Comparison of ENCODE assay signal across 8 cellular contexts in genomic region chr10:75137533-75138438, GRCh38. TPM values are rescaled to one million over a fixed set of nuclear protein-coding genes. Genes with fewer than 3 reads are reported as not detected.
A peak's percentile ranks its signal among the peaks of the same experiment; 100 is the strongest.
DNase-seq lines count a peak whose midpoint lies in the region; ATAC-seq and TF ChIP-seq lines count a peak whose summit lies in the region.

No MANE protein-coding gene starts in this region.

- CTCF ChIA-PET in naive thymus-derived CD4-positive, alpha-beta T cell (lab: Charles Lee), result no interaction called here

- DNase-seq in GF-D8 (lab: John Stamatoyannopoulos, UW) (peak; percentile 27), HPDE6-E6E7 (ENCODE audit: extremely low spot score) (peak; percentile 49), SK-N-DZ (ENCODE audit: low spot score) (no peak), coronary artery (ENCODE audit: low spot score) (no peak), aorta (no peak), NCI-H446 treated with DMSO at 0.1 percent for 48 hours (lab: John Stamatoyannopoulos, UW) (no peak)
- no peak for DNase-seq in naive thymus-derived CD4-positive, alpha-beta T cell

- H3K4me1 Mint-ChIP-seq in activated naive CD8-positive, alpha-beta T cell (ENCODE audit: low read depth), result peaks cover 43% of the 10 kb centered on the region
- H3K4me1 Mint-ChIP-seq in naive thymus-derived CD4-positive, alpha-beta T cell, result peaks cover 25 to 63% (median 45%) of the 10 kb centered on the region in 7 donors

- no peaks in the 10 kb centered on the region for H3K9me3 ChIP-seq in naive thymus-derived CD4-positive, alpha-beta T cell (ENCODE audit: control insufficient read depth in 2 of 3, low read length in 3 of 3)
- no peaks in the 10 kb centered on the region for H3K9me3 ChIP-seq in aorta (ENCODE audit: control insufficient read depth, low read length)

- no peak for TF ChIP-seq CTCF in coronary artery (IDR thresholded peaks at IDR 0.05)

- H3K9me3 Mint-ChIP-seq in activated naive CD8-positive, alpha-beta T cell (ENCODE audit: low read depth), result no peaks in the 10 kb centered on the region
- peaks cover 0 to 5% (median 0%) of the 10 kb centered on the region in 11 donors for H3K9me3 Mint-ChIP-seq in naive thymus-derived CD4-positive, alpha-beta T cell

- H3K4me3 Mint-ChIP-seq in activated naive CD8-positive, alpha-beta T cell, result peak overlapping the region; percentile 30
- peak overlapping the region in 1 of 10 donors; percentile 42 for H3K4me3 Mint-ChIP-seq in naive thymus-derived CD4-positive, alpha-beta T cell

- no peaks in the 10 kb centered on the region for H3K27me3 ChIP-seq in naive thymus-derived CD4-positive, alpha-beta T cell (ENCODE audit: control insufficient read depth in 2 of 2, insufficient read depth in 2 of 2, low read length in 2 of 2)
- no peaks in the 10 kb centered on the region for H3K27me3 ChIP-seq in aorta (ENCODE audit: control insufficient read depth in 1 of 2, insufficient read depth in 2 of 2, low read length in 1 of 2)

- intact Hi-C loops in naive thymus-derived CD4-positive, alpha-beta T cell (cut with micrococcal nuclease), result no loop called here
- intact Hi-C loops in aorta (cut with DNase I), result no loop called here

- POLR2A ChIA-PET in naive thymus-derived CD4-positive, alpha-beta T cell (lab: Charles Lee), result interaction anchor here (0.6 kb wide), 1 partner anchor 49 kb away, joined by 4 read pairs; no protein-coding TSS in a partner anchor

- H3K36me3 ChIP-seq in naive thymus-derived CD4-positive, alpha-beta T cell (ENCODE audit: control insufficient read depth in 2 of 3, insufficient read depth in 3 of 3, low read length in 3 of 3), result peaks cover 0 to 3% (median 0%) of the 10 kb centered on the region in 3 experiments
- no peaks in the 10 kb centered on the region for H3K36me3 ChIP-seq in aorta (ENCODE audit: control insufficient read depth in 1 of 2, insufficient read depth in 2 of 2, low read length in 1 of 2)

- ATAC-seq in naive thymus-derived CD4-positive, alpha-beta T cell, result no peak
- no peak for ATAC-seq in aorta (ENCODE audit: low FRiP score)

- H3K4me1 ChIP-seq in naive thymus-derived CD4-positive, alpha-beta T cell (ENCODE audit: control insufficient read depth in 2 of 2, insufficient read depth in 2 of 2, low read length in 2 of 2), result no peaks in the 10 kb centered on the region
- H3K4me1 ChIP-seq in aorta (ENCODE audit: control insufficient read depth in 1 of 2, insufficient read depth in 2 of 2, low read length in 2 of 2), result peaks cover 0 to 4% of the 10 kb centered on the region in 2 donors

- peak overlapping the region; percentile 87 for H3K27ac Mint-ChIP-seq in activated naive CD8-positive, alpha-beta T cell
- H3K27ac Mint-ChIP-seq in naive thymus-derived CD4-positive, alpha-beta T cell, result peak overlapping the region in 7 of 9 donors; percentile 1 to 76 (median 18)

- 45% methylated on average over 3 of the region's 3 CpGs for WGBS in aorta, 2 donors

- no peak overlapping the region for H3K27ac ChIP-seq in naive thymus-derived CD4-positive, alpha-beta T cell (ENCODE audit: low read depth, low read length)
- H3K27ac ChIP-seq in coronary artery (no peak overlapping the region), aorta (ENCODE audit: low read depth in 1 of 2, low read length in 2 of 2) (no peak overlapping the region)

- H3K27me3 Mint-ChIP-seq in activated naive CD8-positive, alpha-beta T cell, result no peaks in the 10 kb centered on the region
- no peaks in the 10 kb centered on the region for H3K27me3 Mint-ChIP-seq in naive thymus-derived CD4-positive, alpha-beta T cell

- no peak overlapping the region for H3K4me3 ChIP-seq in naive thymus-derived CD4-positive, alpha-beta T cell (ENCODE audit: low read length)
- no peak overlapping the region for H3K4me3 ChIP-seq in coronary artery
- H3K4me3 ChIP-seq in aorta (ENCODE audit: low read length in 2 of 2), result no peak overlapping the region

- peaks cover 8% of the 10 kb centered on the region for H3K36me3 Mint-ChIP-seq in activated naive CD8-positive, alpha-beta T cell
- H3K36me3 Mint-ChIP-seq in naive thymus-derived CD4-positive, alpha-beta T cell, result peaks cover 0 to 17% (median 10%) of the 10 kb centered on the region in 5 donors

RNA-seq across cellular contexts. Expression of gene SAMD8, which starts 26.3 kb away (rescaled TPM):
- total RNA-seq in naive thymus-derived CD4-positive, alpha-beta T cell, result 10 to 100 TPM; 14.8 to 31.7 (median 17.5) TPM
- polyA plus RNA-seq in naive thymus-derived CD4-positive, alpha-beta T cell, result 1 to 10 TPM; 4.5 to 5.5 TPM
- 12.0 and 16.1 TPM in 2 replicates for polyA plus RNA-seq in SK-N-DZ (2014; cell fraction: cytosol; rRNA removed)
- 5.7 and 9.6 TPM in 2 replicates for polyA plus RNA-seq in SK-N-DZ (2014; cell fraction: nucleus; rRNA removed)
- total RNA-seq in aorta, result 10 to 100 TPM; 33.6 to 37.5 TPM
- 10 to 100 TPM in 1 of 2 donors, 1 to 10 TPM in 1; 6.8 to 10.0 TPM for polyA plus RNA-seq in aorta

Comparison
In these comparisons a context has a peak if more than half of its experiments do, and no peak if none do; other contexts are left out.
1. DNase-seq: peak in GF-D8 (single experiment) and HPDE6-E6E7 (single experiment); none in naive thymus-derived CD4-positive, alpha-beta T cell (0 of 9), SK-N-DZ (single experiment), coronary artery (single experiment), aorta (0 of 2) and NCI-H446 treated with DMSO at 0.1 percent for 48 hours (single experiment).